21 cellular contexts compared by ENCODE assay signal in the genomic region with DNA sequence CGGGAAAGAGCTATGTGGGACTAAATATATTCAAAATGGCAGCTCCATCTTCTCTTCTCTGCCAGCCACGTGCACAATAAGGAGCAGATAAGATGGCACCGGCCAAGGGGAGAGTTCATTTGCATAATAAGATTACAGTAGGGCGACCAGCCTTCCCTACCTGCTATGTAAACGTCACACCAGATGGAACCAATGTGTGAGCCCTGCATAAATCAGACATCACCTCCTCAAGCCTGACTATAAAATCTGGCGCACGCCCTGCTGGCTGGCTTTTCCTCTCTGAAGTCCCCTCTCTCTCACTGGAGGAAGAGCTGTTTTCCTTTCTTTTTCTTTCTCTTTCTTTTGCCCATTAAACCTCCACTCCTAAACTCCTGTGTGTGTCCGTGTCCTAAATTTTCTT.
"Had no signal": no experiment of that assay in that cellular context is flagged by ENCODE, and none has a peak within 500 bp of the region (broad histone marks: within the 10 kb centered on the region; RNA-seq: fewer than 3 reads in every experiment).

No MANE protein-coding gene starts in this region.

- H3K9me3 ChIP-seq: adrenal gland, prostate gland, thyroid gland had no signal

- H3K36me3 Mint-ChIP-seq: activated naive CD4-positive, alpha-beta T cell treated with anti-CD3 and anti-CD28 coated beads, Interleukin-2, amount 50 U/mL, for 72 hours had no signal

- DNase-seq: activated CD4-positive, alpha-beta T cell treated with anti-CD3 and anti-CD28 coated beads for 1 hour; activated CD8-positive, alpha-beta memory T cell treated with anti-CD3 and anti-CD28 coated beads for 24 hours; activated CD8-positive, alpha-beta memory T cell treated with anti-CD3 and anti-CD28 coated beads, Interleukin-2, amount 50 U/mL, for 48 hours; activated gamma-delta T cell treated with Interleukin-2 at 50 U/mL for 16 hours; adrenal gland; erythroblast; kidney; midbrain; nephron progenitor cell; stimulated activated CD4-positive, alpha-beta T cell treated with anti-CD3 and anti-CD28 coated beads, Interleukin-12 subunit alpha, Interleukin-12 subunit beta, amount 100 ng/mL, for 4 hours; stimulated activated CD4-positive, alpha-beta T cell treated with anti-CD3 and anti-CD28 coated beads, Interleukin-1b, Interleukin-23, amount 100 ng/mL, for 48 hours; stimulated activated naive CD4-positive, alpha-beta T cell treated with Interleukin-2 at 50 U/mL for 16 hours; thyroid gland had no signal

- H3K4me3 ChIP-seq: adrenal gland, breast epithelium, coronary artery, lung, prostate gland, right atrium auricular region, thyroid gland had no signal

- ATAC-seq: activated naive CD4-positive, alpha-beta T cell treated with anti-CD3 and anti-CD28 coated beads, Interleukin-2, amount 50 U/mL, for 72 hours; left lobe of liver had no signal

- H3K4me3 Mint-ChIP-seq: nephron progenitor cell had no signal

- H3K27ac ChIP-seq: adrenal gland, breast epithelium, coronary artery, prostate gland, right atrium auricular region, thyroid gland, VCaP had no signal

- H3K27me3 ChIP-seq: adrenal gland, breast epithelium, right atrium auricular region, thyroid gland had no signal

- H3K4me1 ChIP-seq: adrenal gland, breast epithelium, prostate gland, right atrium auricular region had no signal

- H3K27ac Mint-ChIP-seq: activated naive CD4-positive, alpha-beta T cell treated with anti-CD3 and anti-CD28 coated beads, Interleukin-2, amount 50 U/mL, for 72 hours; nephron progenitor cell had no signal

- H3K36me3 ChIP-seq: adrenal gland, breast epithelium, prostate gland, right atrium auricular region, thyroid gland had no signal
